ENCODE assay signal across 12 cellular contexts in genomic region chr10:132631348-132631735, GRCh38.
DNase-seq lines count a peak whose midpoint lies in the region; ATAC-seq and TF ChIP-seq lines count a peak whose summit lies in the region.
"Had no signal": no experiment of that assay in that cellular context is flagged by ENCODE, and none has a peak within 500 bp of the region (broad histone marks: within the 10 kb centered on the region; RNA-seq: fewer than 3 reads in every experiment).

No MANE protein-coding gene starts in this region.

- intact Hi-C loops in right lobe of liver (cut with DNase I): loop anchor here (5.0 to 10.0 kb wide), 2 partner anchors 169 to 247 kb away; no protein-coding TSS in a partner anchor
- intact Hi-C loops in Calu3 (cut with micrococcal nuclease; ENCODE audit: unreplicated experiment): no loop called here

- no peak overlapping the region for H3K9ac ChIP-seq in duodenal mucosa (ENCODE audit: low read depth in 1 of 2, low read length in 2 of 2)

- no peaks in the 10 kb centered on the region for H3K9me3 ChIP-seq in duodenal mucosa (ENCODE audit: control insufficient read depth in 1 of 2, low read length in 2 of 2)
- no peaks in the 10 kb centered on the region for H3K9me3 ChIP-seq in right lobe of liver

- CTCF ChIA-PET in Calu3 (lab: Charles Lee): no interaction called here

- no peak for TF ChIP-seq POLR2A in right lobe of liver (IDR thresholded peaks at IDR 0.05)

- H3K27me3 ChIP-seq in duodenal mucosa (ENCODE audit: control insufficient read depth in 1 of 2, insufficient read depth in 2 of 2, low read length in 2 of 2) (no peaks in the 10 kb centered on the region), right lobe of liver (no peaks in the 10 kb centered on the region)

- H3K27ac Mint-ChIP-seq in Calu3 (ENCODE audit: unreplicated experiment): no peak overlapping the region
- H3K27ac Mint-ChIP-seq: activated CD8-positive, alpha-beta memory T cell treated with anti-CD3 and anti-CD28 coated beads, Interleukin-2, amount 10 ng/mL, durations not matched to agents 7 days and 5 days had no signal

- H3K4me3 ChIP-seq in duodenal mucosa (ENCODE audit: low read depth in 1 of 2, low read length in 2 of 2) (no peak overlapping the region), right lobe of liver (no peak overlapping the region), skin epidermis (no peak overlapping the region)

- H3K36me3 ChIP-seq in duodenal mucosa (ENCODE audit: control insufficient read depth in 1 of 2, insufficient read depth in 2 of 2, low read length in 2 of 2) (no peaks in the 10 kb centered on the region), right lobe of liver (no peaks in the 10 kb centered on the region)

- 67% methylated on average over 8 of the region's 17 CpGs for WGBS in right lobe of liver (ENCODE audit: insufficient coverage, low coverage, low lambda C conversion rate, missing lambda C conversion rate)

- no TSS peak for BruUV-seq in Calu3 (replicated peaks; lab: Mats Ljungman, UMichigan)

- DNase-seq in GM03348 (ENCODE audit: low spot score) (peak; percentile 55), right lobe of liver (peak in 2 of 3 donors; percentile 19 to 54), Calu3 (no peak), HuH-7 (ENCODE audit: low spot score) (no peak), NCI-H1694 treated with DMSO at 0.1 percent for 48 hours (lab: John Stamatoyannopoulos, UW) (no peak)
- DNase-seq: activated CD8-positive, alpha-beta memory T cell treated with anti-CD3 and anti-CD28 coated beads, Interleukin-2, amount 10 ng/mL, durations not matched to agents 7 days and 5 days; stimulated activated CD4-positive, alpha-beta T cell treated with anti-CD3 and anti-CD28 coated beads, Interleukin-15, amount 100 ng/mL, for 24 hours; stimulated activated naive CD8-positive, alpha-beta T cell treated with anti-CD3 and anti-CD28 coated beads, Interleukin-15, Interleukin-2, amounts not matched to agents 100 U/mL and 50 U/mL, for 24 hours had no signal

- no peaks in the 10 kb centered on the region for H3K9me3 Mint-ChIP-seq in Calu3 (ENCODE audit: low read depth, unreplicated experiment)

- TF ChIP-seq CTCF in right lobe of liver (IDR thresholded peaks at IDR 0.05) (no peak), Calu3 (IDR thresholded peaks at IDR 0.05; ENCODE audit: unreplicated experiment) (no peak)

- H3K36me3 Mint-ChIP-seq in Calu3 (ENCODE audit: insufficient read depth, unreplicated experiment): no peaks in the 10 kb centered on the region
- H3K36me3 Mint-ChIP-seq: activated CD8-positive, alpha-beta memory T cell treated with anti-CD3 and anti-CD28 coated beads, Interleukin-2, amount 10 ng/mL, durations not matched to agents 7 days and 5 days had no signal

- ATAC-seq in right lobe of liver (peak; percentile 50 to 57 (median 50)), HG02759 (IDR thresholded peaks at IDR 0.05; ENCODE audit: unreplicated experiment) (no peak)
- ATAC-seq: activated CD8-positive, alpha-beta memory T cell treated with anti-CD3 and anti-CD28 coated beads, Interleukin-2, amount 10 ng/mL, durations not matched to agents 7 days and 5 days; Panc1; stimulated activated naive CD8-positive, alpha-beta T cell treated with anti-CD3 and anti-CD28 coated beads, Interleukin-15, Interleukin-2, amounts not matched to agents 100 U/mL and 50 U/mL, for 24 hours had no signal

- H3K4me3 Mint-ChIP-seq in Calu3 (ENCODE audit: low read depth, unreplicated experiment): no peak overlapping the region
- H3K4me3 Mint-ChIP-seq: activated CD8-positive, alpha-beta memory T cell treated with anti-CD3 and anti-CD28 coated beads, Interleukin-2, amount 10 ng/mL, durations not matched to agents 7 days and 5 days had no signal

- peaks cover 42 to 44% of the 10 kb centered on the region in 2 donors for H3K4me1 ChIP-seq in duodenal mucosa (ENCODE audit: control insufficient read depth in 1 of 2, insufficient read depth in 2 of 2, low read length in 2 of 2)
- peaks cover 0 to 3% (median 0%) of the 10 kb centered on the region in 4 donors for H3K4me1 ChIP-seq in right lobe of liver

- no peaks in the 10 kb centered on the region for H3K4me1 Mint-ChIP-seq in Calu3 (ENCODE audit: low read depth, unreplicated experiment)

- H3K27me3 Mint-ChIP-seq in Calu3 (ENCODE audit: unreplicated experiment): no peaks in the 10 kb centered on the region

- H3K27ac ChIP-seq in duodenal mucosa (ENCODE audit: low read depth, low read length) (peak overlapping the region; percentile 58), right lobe of liver (peak overlapping the region; percentile 24 to 34 (median 26)), skin epidermis (peak overlapping the region in 11 of 21 experiments; percentile 14 to 80 (median 43))

Comparison
In these comparisons a context has a peak if more than half of its experiments do, and no peak if none do; other contexts are left out.
1. DNase-seq: peak in GM03348 (single experiment) and right lobe of liver (2 of 3); none in Calu3 (single experiment), HuH-7 (single experiment) and NCI-H1694 treated with DMSO at 0.1 percent for 48 hours (single experiment).
2. Peak in every context shown above with its lines, with median percentiles within 50 percentile points of each other: H3K27ac ChIP-seq.